ENCODE assay signal across 1 cellular context in genomic region chr18:2853926-2854664, GRCh38.
A peak's percentile ranks its signal among the peaks of the same experiment; 100 is the strongest.
TF ChIP-seq lines count a peak whose summit lies in the region.

No MANE protein-coding gene starts in this region.

TF ChIP-seq in K562, 482 proteins besides CTCF, POLR2A, EP300 and RAD21 (continued from another document and continues in another):
- TF ChIP-seq ARID4B (CRISPR knock-in tag; IDR thresholded peaks at IDR 0.05) (0 out of 2 replicates have a peak, but pooled peaks have one; percentile 28), ZNF232 (CRISPR knock-in tag; IDR thresholded peaks at IDR 0.05) (no peak), THRAP3 (IDR thresholded peaks at IDR 0.05; ENCODE audit: borderline replicate concordance) (no peak), ZBTB5 (IDR thresholded peaks at IDR 0.05) (no peak), BRD9 (IDR thresholded peaks at IDR 0.05; ENCODE audit: low read depth, partially characterized antibody) (no peak), ZNF239 (CRISPR knock-in tag; IDR thresholded peaks at IDR 0.05) (no peak), IRF1 (CRISPR knock-in tag; IDR thresholded peaks at IDR 0.05; ENCODE audit: borderline replicate concordance) (no peak), BDP1 (IDR thresholded peaks at IDR 0.05; ENCODE audit: insufficient read depth, insufficient read length) (no peak), HDGF (IDR thresholded peaks at IDR 0.05) (no peak), NRF1 (conservative IDR thresholded peaks at IDR 0.05 in 1 of 2, IDR thresholded peaks at IDR 0.05 in 1 of 2) (peak in 1 of 2 experiments; percentile 19; a peak in 2 of 4 replicates), KAT2B (IDR thresholded peaks at IDR 0.05; ENCODE audit: low read depth, low read length) (no peak), ZNF24 (IDR thresholded peaks at IDR 0.05) (0 out of 2 replicates have a peak, but pooled peaks have one; percentile 18), NFIC (IDR thresholded peaks at IDR 0.05) (peak; percentile 90), DDX20 (tag; IDR thresholded peaks at IDR 0.05; ENCODE audit: low read depth) (no peak), ELK3 (CRISPR knock-in tag; IDR thresholded peaks at IDR 0.05) (no peak), SLC30A9 (CRISPR knock-in tag; IDR thresholded peaks at IDR 0.05) (no peak), NR0B1 (IDR thresholded peaks at IDR 0.05; ENCODE audit: partially characterized antibody) (no peak), ELF4 (CRISPR knock-in tag; IDR thresholded peaks at IDR 0.05) (0 out of 2 replicates have a peak, but pooled peaks have one; percentile 46), FUS (optimal IDR thresholded peaks at IDR 0.05; ENCODE audit: low read depth, low read length) (no peak), ZNF79 (CRISPR knock-in tag; IDR thresholded peaks at IDR 0.05; ENCODE audit: low read depth) (no peak), GTF2A2 (tag; IDR thresholded peaks at IDR 0.05) (no peak), TAF1 (IDR thresholded peaks at IDR 0.05; ENCODE audit: control insufficient read depth, extremely low read depth, insufficient read depth, low read length, severe bottlenecking) (peak; percentile 45), ATF6 (CRISPR knock-in tag; IDR thresholded peaks at IDR 0.05) (0 out of 2 replicates have a peak, but pooled peaks have one; percentile 69), ADNP (tag; IDR thresholded peaks at IDR 0.05) (no peak), E2F4 (CRISPR knock-in tag; IDR thresholded peaks at IDR 0.05; ENCODE audit: low read depth) (no peak), ZNF668 (CRISPR knock-in tag; IDR thresholded peaks at IDR 0.05) (no peak), ZKSCAN3 (CRISPR knock-in tag; IDR thresholded peaks at IDR 0.05) (no peak), TRIM24 (IDR thresholded peaks at IDR 0.05) (peak; percentile 90 to 95), TGIF2 (CRISPR knock-in tag; IDR thresholded peaks at IDR 0.05) (no peak), ZNF197 (CRISPR knock-in tag; IDR thresholded peaks at IDR 0.05; ENCODE audit: low read depth) (no peak), NFATC3 (IDR thresholded peaks at IDR 0.05) (0 out of 2 replicates have a peak, but pooled peaks have one; percentile 78), GABPB1 (CRISPR knock-in tag; IDR thresholded peaks at IDR 0.05) (peak; percentile 56; the same call in 1 of the 2 replicates), HIVEP1 (CRISPR knock-in tag; IDR thresholded peaks at IDR 0.05) (no peak), SMAD2 (IDR thresholded peaks at IDR 0.05; ENCODE audit: low read depth, low read length) (no peak), E2F3 (CRISPR knock-in tag; IDR thresholded peaks at IDR 0.05) (no peak), SMARCB1 (IDR thresholded peaks at IDR 0.05; ENCODE audit: insufficient read length, low read depth) (peak; percentile 33), ZNF140 (CRISPR knock-in tag; IDR thresholded peaks at IDR 0.05) (no peak), PTTG1 (tag; IDR thresholded peaks at IDR 0.05; ENCODE audit: low read depth) (no peak), MITF (IDR thresholded peaks at IDR 0.05) (0 out of 2 replicates have a peak, but pooled peaks have one; percentile 65), FOXK1 (CRISPR knock-in tag; IDR thresholded peaks at IDR 0.05; ENCODE audit: borderline replicate concordance) (no peak), FOS (IDR thresholded peaks at IDR 0.05; ENCODE audit: extremely low read depth, insufficient read length) (no peak), SAFB (IDR thresholded peaks at IDR 0.05; ENCODE audit: borderline replicate concordance, low read depth, low read length) (no peak), TEAD4 (IDR thresholded peaks at IDR 0.05; ENCODE audit: low read length) (peak; percentile 99), TEAD4 (CRISPR knock-in tag; IDR thresholded peaks at IDR 0.05; ENCODE audit: borderline replicate concordance) (peak; percentile 86; the same call in 1 of the 2 replicates), RBFOX2 (IDR thresholded peaks at IDR 0.05; ENCODE audit: low read depth, low read length) (no peak), ZNF277 (CRISPR knock-in tag; IDR thresholded peaks at IDR 0.05; ENCODE audit: borderline replicate concordance) (no peak), ZNF444 (CRISPR knock-in tag; IDR thresholded peaks at IDR 0.05) (no peak), PBX2 (CRISPR knock-in tag; IDR thresholded peaks at IDR 0.05; ENCODE audit: low read depth) (no peak), PBX2 (tag; conservative IDR thresholded peaks at IDR 0.05; ENCODE audit: low read depth) (peak; percentile 42; the same call in 1 of the 2 replicates), RFX1 (IDR thresholded peaks at IDR 0.05) (no peak)
